In genomic region chr11:89062771-89063298, GRCh38 we compare ENCODE assay signal across 12 cellular contexts. TPM values are rescaled to one million over a fixed set of nuclear protein-coding genes. Genes with fewer than 3 reads are reported as not detected.
DNase-seq lines count a peak whose midpoint lies in the region; ATAC-seq and TF ChIP-seq lines count a peak whose summit lies in the region.
"Not testable (repeated sequence)": the region's sequence is repeated elsewhere in the genome, so short reads cannot be mapped to it uniquely, and the experiment has no call there.
"Had no signal": no experiment of that assay in that cellular context is flagged by ENCODE, and none has a peak within 500 bp of the region (broad histone marks: within the 10 kb centered on the region; RNA-seq: fewer than 3 reads in every experiment).

No MANE protein-coding gene starts in this region.

- not testable (repeated sequence) for TF ChIP-seq RAD21 in IMR-90 (IDR thresholded peaks at IDR 0.05; ENCODE audit: low read length)

- CTCF ChIA-PET in Calu3 (lab: Charles Lee); IMR-90 (lab: Yijun Ruan, JAX); Panc1 (lab: Charles Lee): not testable (repeated sequence)

- not testable (repeated sequence) for H3K4me1 Mint-ChIP-seq in Calu3 (ENCODE audit: low read depth, unreplicated experiment); stimulated activated effector memory CD8-positive, alpha-beta T cell treated with anti-CD3 and anti-CD28 coated beads, Interleukin-12 subunit alpha, Interleukin-12 subunit beta, amount 100 ng/mL, for 72 hours
- H3K4me1 Mint-ChIP-seq in nephron progenitor cell, result peaks cover 11% of the 10 kb centered on the region

- not testable (repeated sequence) for H4K91ac ChIP-seq in IMR-90 (ENCODE audit: insufficient read depth, low read depth, low read length)

- H4K5ac ChIP-seq in IMR-90 (ENCODE audit: low read depth, low read length), result not testable (repeated sequence)

- not testable (repeated sequence) for H3K9me1 ChIP-seq in IMR-90 (ENCODE audit: insufficient read depth, low read length)

- not testable (repeated sequence) for H4K20me1 ChIP-seq in IMR-90 (ENCODE audit: insufficient read depth, low read length)

- H3K79me1 ChIP-seq in IMR-90 (ENCODE audit: low read depth in 1 of 2, low read length in 2 of 2), result not testable (repeated sequence)

- not testable (repeated sequence) for BruUV-seq in Calu3 (replicated peaks; lab: Mats Ljungman, UMichigan); IMR-90 (replicated peaks; lab: Mats Ljungman, UMichigan); Panc1 (replicated peaks; lab: Mats Ljungman, UMichigan)

- H3K4me3 Mint-ChIP-seq in Calu3 (ENCODE audit: low read depth, unreplicated experiment), result peak overlapping the region; percentile 5
- H3K4me3 Mint-ChIP-seq in nephron progenitor cell; stimulated activated effector memory CD8-positive, alpha-beta T cell treated with anti-CD3 and anti-CD28 coated beads, Interleukin-12 subunit alpha, Interleukin-12 subunit beta, amount 100 ng/mL, for 72 hours: not testable (repeated sequence)

- H3K4me2 ChIP-seq in IMR-90 (ENCODE audit: low read depth, low read length), result not testable (repeated sequence)

- H3K9me3 ChIP-seq in IMR-90 (ENCODE audit: control insufficient read depth, insufficient read depth, low read length); Panc1 (ENCODE audit: control insufficient read depth, insufficient read depth, low read depth, low read length); iPS-18a (ENCODE audit: control insufficient read depth, low read depth, low read length): not testable (repeated sequence)

- H3K18ac ChIP-seq in IMR-90 (ENCODE audit: low read depth, low read length), result not testable (repeated sequence)

- H2BK20ac ChIP-seq in IMR-90 (ENCODE audit: low read depth, low read length), result not testable (repeated sequence)

- TF ChIP-seq CTCF in Calu3 (IDR thresholded peaks at IDR 0.05; ENCODE audit: unreplicated experiment); IMR-90 (conservative IDR thresholded peaks at IDR 0.05; ENCODE audit: low read depth, low read length); Panc1 (IDR thresholded peaks at IDR 0.05); nephron progenitor cell (IDR thresholded peaks at IDR 0.05): not testable (repeated sequence)

- not testable (repeated sequence) for H2AK9ac ChIP-seq in IMR-90 (replicated peaks; ENCODE audit: low read depth, low read length, poor library complexity)

- TF ChIP-seq POLR2A in IMR-90 (IDR thresholded peaks at IDR 0.05; ENCODE audit: low read depth, low read length), result not testable (repeated sequence)

- not testable (repeated sequence) for H3K27ac ChIP-seq in IMR-90 (ENCODE audit: insufficient read depth, low read length); Panc1 (ENCODE audit: low read length); iPS-18a (ENCODE audit: low read length)
- H3K27ac ChIP-seq in angular gyrus (ENCODE audit: low read depth, low read length), result peak overlapping the region; percentile 30

- H3K14ac ChIP-seq in IMR-90 (replicated peaks; ENCODE audit: low read depth, low read length), result not testable (repeated sequence)

- H2AK5ac ChIP-seq in IMR-90 (ENCODE audit: low read depth, low read length), result not testable (repeated sequence)

- not testable (repeated sequence) for H3K36me3 ChIP-seq in IMR-90 (ENCODE audit: control insufficient read depth, insufficient read depth, low read length); Panc1 (ENCODE audit: control insufficient read depth, insufficient read depth, low read length); iPS-18a (ENCODE audit: control insufficient read depth, low read depth, low read length)

- H3K4me1 ChIP-seq in IMR-90 (ENCODE audit: control insufficient read depth, insufficient read depth, low read length); Panc1 (ENCODE audit: control insufficient read depth, insufficient read depth, low read length); iPS-18a (ENCODE audit: control insufficient read depth, low read depth, low read length): not testable (repeated sequence)

- H3K4ac ChIP-seq in IMR-90 (ENCODE audit: low read depth, low read length), result not testable (repeated sequence)

- H3K27ac Mint-ChIP-seq in Calu3 (ENCODE audit: unreplicated experiment); nephron progenitor cell; stimulated activated effector memory CD8-positive, alpha-beta T cell treated with anti-CD3 and anti-CD28 coated beads, Interleukin-12 subunit alpha, Interleukin-12 subunit beta, amount 100 ng/mL, for 72 hours: not testable (repeated sequence)

- H3K9ac ChIP-seq in IMR-90 (ENCODE audit: low read depth, low read length); iPS-18a (ENCODE audit: low read length): not testable (repeated sequence)

- H2BK15ac ChIP-seq in IMR-90 (ENCODE audit: low read depth, low read length), result not testable (repeated sequence)

- H2AFZ ChIP-seq in IMR-90 (replicated peaks; ENCODE audit: low read length, poor library complexity), result not testable (repeated sequence)

- intact Hi-C loops in Calu3 (cut with micrococcal nuclease; ENCODE audit: unreplicated experiment); IMR-90 (cut with micrococcal nuclease); Panc1 (cut with micrococcal nuclease; ENCODE audit: unreplicated experiment): not testable (repeated sequence)

- not testable (repeated sequence) for H3K9me3 Mint-ChIP-seq in Calu3 (ENCODE audit: low read depth, unreplicated experiment); nephron progenitor cell; stimulated activated effector memory CD8-positive, alpha-beta T cell treated with anti-CD3 and anti-CD28 coated beads, Interleukin-12 subunit alpha, Interleukin-12 subunit beta, amount 100 ng/mL, for 72 hours

- POLR2A ChIA-PET in IMR-90 (lab: Charles Lee; ENCODE audit: unreplicated experiment); Panc1 (lab: Charles Lee): not testable (repeated sequence)

- not testable (repeated sequence) for H4K8ac ChIP-seq in IMR-90 (ENCODE audit: low read depth in 2 of 2, low read length in 2 of 2)

- H3K4me3 ChIP-seq in IMR-90 (ENCODE audit: insufficient read depth, low read depth, low read length); Panc1 (ENCODE audit: low read depth in 2 of 2, low read length in 2 of 2): not testable (repeated sequence)
- H3K4me3 ChIP-seq in iPS-18a (ENCODE audit: low read length), result peak overlapping the region; percentile 40

- not testable (repeated sequence) for H3K27me3 ChIP-seq in IMR-90 (ENCODE audit: control insufficient read depth, insufficient read depth, low read length); Panc1 (ENCODE audit: control insufficient read depth, insufficient read depth, low read length)
- H3K27me3 ChIP-seq in iPS-18a (ENCODE audit: control insufficient read depth, insufficient read depth, low read length), result peaks cover 64% of the 10 kb centered on the region

- not testable (repeated sequence) for H2BK5ac ChIP-seq in IMR-90 (ENCODE audit: low read depth, low read length, poor library complexity, severe bottlenecking)

- in situ Hi-C loops in IMR-90 (cut with MboI; ENCODE audit: low sequenced_read_pairs); Panc1 (cut with HindIII; ENCODE audit: low pct_unique_long_range_greater_than_20kb, low sequenced_read_pairs): not testable (repeated sequence)

- H3K23ac ChIP-seq in IMR-90 (ENCODE audit: low read depth, low read length), result not testable (repeated sequence)

- H2BK120ac ChIP-seq in IMR-90 (ENCODE audit: low read depth, low read length), result not testable (repeated sequence)

- WGBS in IMR-90 (ENCODE audit: extremely low coverage in 2 of 2, insufficient read length in 1 of 2), 2 experiments, result 22% methylated on average over 8 of the region's 25 CpGs; no CpG with 5 or more reads in 1 of the 2 experiments

- peak; percentile 46; the same call in 1 of the 2 replicates for ATAC-seq in IMR-90 (ENCODE audit: low read depth)
- ATAC-seq in Panc1, result peak; percentile 34; the same call in 1 of the 2 replicates
- ATAC-seq in stimulated activated effector memory CD8-positive, alpha-beta T cell treated with anti-CD3 and anti-CD28 coated beads, Interleukin-12 subunit alpha, Interleukin-12 subunit beta, amount 100 ng/mL, for 72 hours, result peak; percentile 43

- dilution Hi-C loops in IMR-90 (cut with HindIII; ENCODE audit: low sequenced_read_pairs, unreplicated experiment), result not testable (repeated sequence)

- H3K27me3 Mint-ChIP-seq in Calu3 (ENCODE audit: unreplicated experiment), result peaks cover 28% of the 10 kb centered on the region
- peaks cover 74% of the 10 kb centered on the region for H3K27me3 Mint-ChIP-seq in nephron progenitor cell (ENCODE audit: low read depth, poor library complexity)

- H3K56ac ChIP-seq in IMR-90 (ENCODE audit: extremely low read depth, insufficient read depth, low read length), result not testable (repeated sequence)

- H3K36me3 Mint-ChIP-seq in Calu3 (ENCODE audit: insufficient read depth, unreplicated experiment); nephron progenitor cell (ENCODE audit: low read depth); stimulated activated effector memory CD8-positive, alpha-beta T cell treated with anti-CD3 and anti-CD28 coated beads, Interleukin-12 subunit alpha, Interleukin-12 subunit beta, amount 100 ng/mL, for 72 hours: not testable (repeated sequence)

- DNase-seq in Calu3; IMR-90; Panc1 (ENCODE audit: low read depth, low spot score); stimulated activated effector memory CD8-positive, alpha-beta T cell treated with anti-CD3 and anti-CD28 coated beads, Interleukin-12 subunit alpha, Interleukin-12 subunit beta, amount 100 ng/mL, for 72 hours (ENCODE audit: low spot score in 2 of 2): not testable (repeated sequence)
- DNase-seq in ecto neural progenitor cell (ENCODE audit: low spot score) (peak; percentile 57), nephron progenitor cell (peak; percentile 42)

RNA-seq across cellular contexts. Expression of gene GRM5, which starts 2.9 kb away (rescaled TPM):
- 8.3 and 9.2 TPM in 2 replicates for total RNA-seq in Calu3 (2022)
- total RNA-seq in IMR-90 (2012; rRNA removed), result under 0.01 TPM in 2 replicates
- under 0.01 and 0.03 TPM in 2 replicates for polyA plus RNA-seq in IMR-90 (2012; rRNA removed)
- 0.01 TPM in 1 of 2 replicates, not detected in the other for polyA plus RNA-seq in IMR-90 (2012; cell fraction: cytosol; rRNA removed)
- 0.03 and 0.04 TPM in 2 replicates for polyA plus RNA-seq in IMR-90 (2012; cell fraction: nucleus; rRNA removed; ENCODE audit: low replicate concordance)
- 0.03 TPM for total RNA-seq in Panc1 (2021; ENCODE audit: unreplicated experiment)
- not detected for polyA plus RNA-seq in Panc1 (2012; ENCODE audit: insufficient read length)
- total RNA-seq: activated CD4-positive, alpha-beta T cell treated with anti-CD3 and anti-CD28 coated beads for 36 hours; activated CD8-positive, alpha-beta T cell treated with anti-CD3 and anti-CD28 coated beads, Interleukin-2, amount 10 ng/mL, durations not matched to agents 7 days and 5 days; activated T-helper 17 cell treated with anti-CD3 and anti-CD28 coated beads, Interleukin-2, amount 50 U/mL, for 72 hours; left colon had no signal
